13 cellular contexts compared by ENCODE assay signal in the genomic region with DNA sequence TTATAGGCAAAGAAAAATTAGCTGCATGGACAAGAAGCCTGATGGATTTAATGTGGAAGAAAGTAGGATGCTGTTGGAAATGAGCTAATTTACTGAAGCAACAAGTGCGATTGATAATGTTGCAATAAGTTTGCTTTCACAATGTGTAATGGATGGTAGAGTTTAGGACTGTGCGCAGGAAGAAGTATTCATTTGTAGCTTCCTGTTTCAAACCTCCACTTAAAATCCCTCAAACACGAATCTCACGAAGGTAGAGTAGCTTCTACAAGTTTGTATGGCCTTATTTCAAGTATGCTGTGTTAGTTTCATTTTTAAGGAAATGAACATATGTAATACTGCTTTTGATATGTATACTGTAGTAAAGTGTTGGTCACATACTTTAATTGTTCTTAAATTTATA. TPM values are rescaled to one million over a fixed set of nuclear protein-coding genes. Genes with fewer than 3 reads are reported as not detected.
DNase-seq lines count a peak whose midpoint lies in the region; ATAC-seq, FAIRE-seq and TF ChIP-seq lines count a peak whose summit lies in the region.
"Had no signal": no experiment of that assay in that cellular context is flagged by ENCODE, and none has a peak within 500 bp of the region (broad histone marks: within the 10 kb centered on the region; RNA-seq: fewer than 3 reads in every experiment).

No MANE protein-coding gene starts in this region.

- H3K36me3 ChIP-seq in PC-9 (ENCODE audit: low read depth) = no peaks in the 10 kb centered on the region
- no peaks in the 10 kb centered on the region for H3K36me3 ChIP-seq in body of pancreas (replicated peaks in 1 of 2; ENCODE audit: insufficient read depth in 1 of 2, low read depth in 2 of 2)
- H3K36me3 ChIP-seq: tibial artery had no signal

- H3K4me1 ChIP-seq in PC-9 (replicated peaks; ENCODE audit: insufficient read depth) (no peaks in the 10 kb centered on the region), body of pancreas (peaks cover 17% of the 10 kb centered on the region)
- H3K4me1 ChIP-seq: tibial artery had no signal

- H3K79me2 ChIP-seq in PC-9 (ENCODE audit: low read depth) = no peaks in the 10 kb centered on the region

- H3F3A ChIP-seq in PC-9 (ENCODE audit: insufficient read depth, low read depth) = no peaks in the 10 kb centered on the region

- H3K4me3 ChIP-seq in PC-9 (no peak overlapping the region), body of pancreas (no peak overlapping the region)
- H3K4me3 ChIP-seq: tibial artery had no signal

- H3K27me3 ChIP-seq in PC-9 (ENCODE audit: insufficient read depth, low read depth) = no peaks in the 10 kb centered on the region
- no peaks in the 10 kb centered on the region for H3K27me3 ChIP-seq in body of pancreas
- H3K27me3 ChIP-seq: tibial artery had no signal

- POLR2A ChIA-PET in PC-9 (lab: Charles Lee; ENCODE audit: unreplicated experiment) = no interaction called here

- TF ChIP-seq CTCF in PC-9 (conservative IDR thresholded peaks at IDR 0.05) = no peak
- TF ChIP-seq CTCF in body of pancreas (IDR thresholded peaks at IDR 0.05) = no peak

- H3K27ac ChIP-seq in PC-9 (no peak overlapping the region), body of pancreas (no peak overlapping the region)
- H3K27ac ChIP-seq: tibial artery had no signal

- 0 out of 2 replicates have a peak overlapping the region, but pooled peaks have one; percentile 23 for H2AFZ ChIP-seq in PC-9

- CTCF ChIA-PET in PC-9 (lab: Charles Lee) = no interaction called here

- no peak overlapping the region for H3K4me2 ChIP-seq in PC-9

- 0 out of 2 replicates have a peak, but pooled peaks cover 3% of the 10 kb centered on the region for H3K9me2 ChIP-seq in PC-9 (ENCODE audit: insufficient read depth)

- no peak for TF ChIP-seq POLR2A in body of pancreas (IDR thresholded peaks at IDR 0.05)

- H3K9me3 ChIP-seq in PC-9 (ENCODE audit: insufficient read depth, low read depth) = no peaks in the 10 kb centered on the region
- no peaks in the 10 kb centered on the region for H3K9me3 ChIP-seq in body of pancreas
- H3K9me3 ChIP-seq: tibial artery had no signal

- intact Hi-C loops in PC-9 (cut with micrococcal nuclease; ENCODE audit: unreplicated experiment) = no loop called here
- intact Hi-C loops in body of pancreas (cut with DNase I) = no loop called here

- H4K20me1 ChIP-seq in PC-9 (ENCODE audit: insufficient read depth) = no peaks in the 10 kb centered on the region

- peak; percentile 77 for ATAC-seq in GM18909 (IDR thresholded peaks at IDR 0.05; ENCODE audit: poor library complexity, unreplicated experiment)
- peak; percentile 83 for ATAC-seq in GM21619 (IDR thresholded peaks at IDR 0.05; ENCODE audit: unreplicated experiment)
- ATAC-seq in HG03354 (IDR thresholded peaks at IDR 0.05; ENCODE audit: poor library complexity, severe bottlenecking, unreplicated experiment) = peak; percentile 67
- no peak for ATAC-seq in body of pancreas
- ATAC-seq: T-cell had no signal

- no peak for DNase-seq in PC-9
- no peak for DNase-seq in body of pancreas
- DNase-seq in HTR-8/SVneo (ENCODE audit: insufficient read length, low spot score) = no peak
- DNase-seq in amniotic stem cell (lab: John Stamatoyannopoulos, UW) = no peak
- no peak for DNase-seq in activated T-cell treated with anti-CD3 and anti-CD28 coated beads, Interleukin-2, amount 50 U/mL, for 1 hour
- DNase-seq: NCI-H1105, T-cell, tibial artery had no signal

- BruUV-seq in PC-9 (replicated peaks; lab: Mats Ljungman, UMichigan) = no TSS peak

- no peak for FAIRE-seq in HTR-8/SVneo (lab: Jason Lieb, UNC)
- FAIRE-seq: RCC 7860 had no signal

- 44 to 65% methylated on average over 4 of the region's 4 CpGs for WGBS in body of pancreas, 2 donors

RNA-seq across cellular contexts. Expression of a gene that starts 42.3 kb away (rescaled TPM):
- total RNA-seq in PC-9 (2021) = 0.58 and 0.63 TPM in 2 replicates
- total RNA-seq in body of pancreas = 1 to 10 TPM; 2.3 TPM
- total RNA-seq: CD4-positive, CD25-positive, alpha-beta regulatory T cell had no signal
